In the genomic region with DNA sequence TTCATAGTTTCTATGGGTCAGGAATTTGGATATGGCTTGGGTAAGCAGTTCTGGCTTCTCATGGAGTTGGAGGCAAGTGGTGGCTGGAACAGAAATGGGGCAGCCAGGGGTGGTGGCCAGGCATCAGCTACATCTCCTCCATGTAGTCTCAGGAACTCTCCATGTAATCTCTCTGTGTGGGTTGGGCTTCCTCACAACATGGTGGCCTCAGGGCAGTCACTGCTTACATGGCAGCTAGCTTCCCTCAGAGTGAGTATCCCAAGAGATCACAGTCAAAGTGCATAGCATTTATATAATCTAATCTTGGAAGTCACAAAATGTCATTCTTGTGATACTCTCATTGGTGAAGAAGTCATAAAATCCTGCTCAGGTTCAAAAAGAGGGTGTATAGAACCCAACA, we compare ENCODE assay signal across 29 cellular contexts.
"Had no signal": no experiment of that assay in that cellular context is flagged by ENCODE, and none has a peak within 500 bp of the region (broad histone marks: within the 10 kb centered on the region; RNA-seq: fewer than 3 reads in every experiment).

No MANE protein-coding gene starts in this region.

- DNase-seq: cortex of kidney; effector CD8-positive, alpha-beta T cell; effector memory CD8-positive, alpha-beta T cell; endodermal cell; erythroblast; esophagus squamous epithelium; foreskin fibroblast; foreskin melanocyte; heart left ventricle; hypothalamus; immature natural killer cell; islet precursor cell; kidney; kidney glomerular epithelial cell; left colon; left ventricle myocardium inferior; lower lobe of right lung; mesendoderm; midbrain; naive thymus-derived CD4-positive, alpha-beta T cell; natural killer cell had no signal

- FAIRE-seq: colon, endometrium, kidney had no signal

- H3K4me3 Mint-ChIP-seq: dendritic cell treated with granulocyte-macrophage colony-stimulating factor and Interleukin-4, amounts not matched to agents 40 ng/mL and 50 ng/mL, for 4 days; effector memory CD8-positive, alpha-beta T cell; endodermal cell; immature natural killer cell; naive thymus-derived CD4-positive, alpha-beta T cell; natural killer cell had no signal

- H3K9me3 Mint-ChIP-seq: immature natural killer cell, natural killer cell had no signal

- H3K36me3 ChIP-seq: left ventricle myocardium inferior had no signal

- ATAC-seq: effector memory CD8-positive, alpha-beta T cell; esophagus mucosa; gastroesophageal sphincter; heart left ventricle; left colon; left lobe of liver; lower lobe of right lung; naive thymus-derived CD4-positive, alpha-beta T cell; natural killer cell had no signal

- H3K27ac Mint-ChIP-seq: dendritic cell treated with granulocyte-macrophage colony-stimulating factor and Interleukin-4, amounts not matched to agents 40 ng/mL and 50 ng/mL, for 4 days; effector memory CD8-positive, alpha-beta T cell; natural killer cell had no signal

- H3K4me3 ChIP-seq: esophagus squamous epithelium, gastroesophageal sphincter, heart left ventricle, hepatocyte, left ventricle myocardium inferior, lower lobe of right lung had no signal

- H3K27me3 Mint-ChIP-seq: dendritic cell treated with granulocyte-macrophage colony-stimulating factor and Interleukin-4, amounts not matched to agents 40 ng/mL and 50 ng/mL, for 4 days; effector memory CD8-positive, alpha-beta T cell; naive thymus-derived CD4-positive, alpha-beta T cell had no signal

- H3K27me3 ChIP-seq: esophagus squamous epithelium, gastroesophageal sphincter, heart left ventricle, hepatocyte had no signal

- H3K4me2 ChIP-seq: hepatocyte had no signal

- H2AFZ ChIP-seq: hepatocyte had no signal

- H3K79me2 ChIP-seq: hepatocyte had no signal

- H3K9me3 ChIP-seq: gastroesophageal sphincter, lower lobe of right lung had no signal

- H3K27ac ChIP-seq: epithelial cell of prostate, esophagus squamous epithelium, gastroesophageal sphincter, heart left ventricle, hepatocyte, left ventricle myocardium inferior, lower lobe of right lung had no signal
